ENCODE assay signal across 25 cellular contexts in the genomic region with DNA sequence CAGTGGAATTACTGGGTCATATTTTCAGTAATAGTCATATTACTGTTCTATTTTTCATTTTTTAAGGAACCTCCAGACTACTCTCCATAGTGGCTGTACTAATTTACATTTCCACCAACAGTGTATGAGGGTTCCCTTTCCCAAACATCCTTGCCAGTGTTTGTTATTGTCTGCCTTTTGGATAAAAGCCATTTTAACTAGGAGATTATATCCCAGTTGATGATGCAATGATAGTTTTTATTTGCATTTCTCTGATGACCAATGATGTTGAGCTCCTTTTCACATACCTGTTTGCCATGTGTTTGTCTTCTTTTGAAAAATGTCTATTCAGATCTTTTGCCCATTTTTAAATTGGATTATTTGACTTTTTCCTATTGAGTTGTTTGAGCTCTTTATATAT.
"Had no signal": no experiment of that assay in that cellular context is flagged by ENCODE, and none has a peak within 500 bp of the region (broad histone marks: within the 10 kb centered on the region; RNA-seq: fewer than 3 reads in every experiment).

No MANE protein-coding gene starts in this region.

- H3K27me3 ChIP-seq: ascending aorta had no signal

- H3K9me3 ChIP-seq: ascending aorta had no signal

- H3K36me3 ChIP-seq: ascending aorta had no signal

- ATAC-seq: activated CD8-positive, alpha-beta T cell treated with anti-CD3 and anti-CD28 coated beads for 36 hours; activated naive CD8-positive, alpha-beta T cell treated with anti-CD3 and anti-CD28 coated beads, Interleukin-2, amount 50 U/mL, for 24 hours; T-helper 17 cell had no signal

- H3K4me1 ChIP-seq: ascending aorta had no signal

- DNase-seq: activated B cell treated with CpG ODN at 0.5 μM for 24 hours; activated CD4-positive, alpha-beta memory T cell treated with anti-CD3 and anti-CD28 coated beads for 36 hours; activated CD4-positive, alpha-beta T cell treated with anti-CD3 and anti-CD28 coated beads for 4 hours; activated CD4-positive, alpha-beta T cell treated with anti-CD3 and anti-CD28 coated beads, Interleukin-2, amount 10 ng/mL, durations not matched to agents 24 days and 14 days; activated CD4-positive, alpha-beta T cell treated with anti-CD3 and anti-CD28 coated beads, Interleukin-2, amount 50 U/mL, for 1 hour; activated CD4-positive, alpha-beta T cell treated with anti-CD3 and anti-CD28 coated beads, Interleukin-2, amount 50 U/mL, for 4 hours; activated CD4-positive, CD25-positive, alpha-beta regulatory T cell treated with anti-CD3 and anti-CD28 coated beads, Interleukin-2, amount 50 U/mL, for 72 hours; activated CD8-positive, alpha-beta memory T cell treated with anti-CD3 and anti-CD28 coated beads, Interleukin-2, amount 50 U/mL, for 48 hours; activated CD8-positive, alpha-beta T cell treated with anti-CD3 and anti-CD28 coated beads for 36 hours; activated effector memory CD4-positive, alpha-beta T cell treated with Interleukin-2 at 50 U/mL for 16 hours; activated gamma-delta T cell; activated naive CD4-positive, alpha-beta T cell treated with anti-CD3 and anti-CD28 coated beads, Interleukin-2, amount 10 ng/mL, durations not matched to agents 7 days and 5 days; activated naive CD4-positive, alpha-beta T cell treated with Interleukin-2 at 50 U/mL for 16 hours; activated naive CD8-positive, alpha-beta T cell treated with anti-CD3 and anti-CD28 coated beads, Interleukin-2, amount 10 ng/mL, durations not matched to agents 7 days and 5 days; activated naive CD8-positive, alpha-beta T cell treated with anti-CD3 and anti-CD28 coated beads, Interleukin-2, amount 50 U/mL, for 24 hours; activated T-cell treated with anti-CD3 and anti-CD28 coated beads, Interleukin-2, amount 50 U/mL, for 24 hours; activated T-cell treated with anti-CD3 and anti-CD28 coated beads, Interleukin-2, amount 50 U/mL, for 48 hours; amygdala; anterior cingulate cortex; central memory CD4-positive, alpha-beta T cell; T-helper 17 cell; T-helper 9 cell had no signal

- FAIRE-seq: TTC549 had no signal

- H3K27ac ChIP-seq: ascending aorta, VCaP had no signal

- H3K4me3 ChIP-seq: ascending aorta had no signal
